15 cellular contexts compared by ENCODE assay signal in genomic region chr13:40600145-40600751, GRCh38.
A peak's percentile ranks its signal among the peaks of the same experiment; 100 is the strongest.
DNase-seq lines count a peak whose midpoint lies in the region; ATAC-seq and TF ChIP-seq lines count a peak whose summit lies in the region.
"Had no signal": no experiment of that assay in that cellular context is flagged by ENCODE, and none has a peak within 500 bp of the region (broad histone marks: within the 10 kb centered on the region; RNA-seq: fewer than 3 reads in every experiment).

No MANE protein-coding gene starts in this region.

- no peaks in the 10 kb centered on the region for H3K27me3 ChIP-seq in neuronal stem cell (ENCODE audit: control insufficient read depth in 3 of 3, insufficient read depth in 3 of 3, low read depth in 1 of 3, low read length in 3 of 3)
- H3K27me3 ChIP-seq: Peyer's patch had no signal

- H3K4me3 ChIP-seq in neuronal stem cell (ENCODE audit: low read length in 2 of 2) (no peak overlapping the region), foreskin fibroblast (ENCODE audit: low read depth in 1 of 2, low read length in 2 of 2) (no peak overlapping the region)
- H3K4me3 ChIP-seq: Peyer's patch had no signal

- no peak for TF ChIP-seq CTCF in foreskin fibroblast (IDR thresholded peaks at IDR 0.05; ENCODE audit: low read depth, low read length)

- no peak overlapping the region for H2BK15ac ChIP-seq in neuronal stem cell (ENCODE audit: low read length)

- no peaks in the 10 kb centered on the region for H3K27me3 Mint-ChIP-seq in activated naive CD4-positive, alpha-beta T cell treated with anti-CD3 and anti-CD28 coated beads for 36 hours (ENCODE audit: low read depth)
- H3K27me3 Mint-ChIP-seq in T-cell = no peaks in the 10 kb centered on the region
- no peaks in the 10 kb centered on the region for H3K27me3 Mint-ChIP-seq in activated naive CD8-positive, alpha-beta T cell treated with anti-CD3 and anti-CD28 coated beads, Interleukin-2, amount 50 U/mL, for 24 hours
- H3K27me3 Mint-ChIP-seq in stimulated activated memory B cell treated with anti-CD40 and anti-IgM and Interleukin-4, amounts not matched to agents 10 μg/mL and 1 μg/mL and 100 μg/mL, for 72 hours = no peaks in the 10 kb centered on the region
- H3K27me3 Mint-ChIP-seq: natural killer cell treated with Interleukin-12 subunit alpha and Interleukin-12 subunit beta and Interleukin-15 and Interleukin-18, amount 100 ng/mL, for 72 hours had no signal

- H3K36me3 ChIP-seq in neuronal stem cell (replicated peaks in 1 of 2; ENCODE audit: control insufficient read depth in 2 of 2, insufficient read depth in 2 of 2, low read length in 2 of 2) = no peaks in the 10 kb centered on the region
- H3K36me3 ChIP-seq: Peyer's patch had no signal

- ATAC-seq in T-cell (replicated peaks in 1 of 4) (peak; percentile 67 to 71 (median 68)), GM19035 (IDR thresholded peaks at IDR 0.05; ENCODE audit: unreplicated experiment) (no peak)
- peak; percentile 90 for ATAC-seq in activated naive CD8-positive, alpha-beta T cell treated with anti-CD3 and anti-CD28 coated beads, Interleukin-2, amount 50 U/mL, for 24 hours
- no peak for ATAC-seq in stimulated activated memory B cell treated with anti-CD40 and anti-IgM and Interleukin-4, amounts not matched to agents 10 μg/mL and 1 μg/mL and 100 μg/mL, for 72 hours
- ATAC-seq: natural killer cell treated with Interleukin-12 subunit alpha and Interleukin-12 subunit beta and Interleukin-15 and Interleukin-18, amount 100 ng/mL, for 72 hours had no signal

- no peaks in the 10 kb centered on the region for H3K9me3 Mint-ChIP-seq in activated naive CD4-positive, alpha-beta T cell treated with anti-CD3 and anti-CD28 coated beads for 36 hours
- H3K9me3 Mint-ChIP-seq in T-cell = no peaks in the 10 kb centered on the region
- no peaks in the 10 kb centered on the region for H3K9me3 Mint-ChIP-seq in activated naive CD8-positive, alpha-beta T cell treated with anti-CD3 and anti-CD28 coated beads, Interleukin-2, amount 50 U/mL, for 24 hours
- H3K9me3 Mint-ChIP-seq in stimulated activated memory B cell treated with anti-CD40 and anti-IgM and Interleukin-4, amounts not matched to agents 10 μg/mL and 1 μg/mL and 100 μg/mL, for 72 hours = no peaks in the 10 kb centered on the region
- H3K9me3 Mint-ChIP-seq: natural killer cell treated with Interleukin-12 subunit alpha and Interleukin-12 subunit beta and Interleukin-15 and Interleukin-18, amount 100 ng/mL, for 72 hours had no signal

- no peak overlapping the region for H3K4ac ChIP-seq in neuronal stem cell (ENCODE audit: low read length)

- no peak overlapping the region for H2BK120ac ChIP-seq in neuronal stem cell (ENCODE audit: low read depth, low read length)

- no peak overlapping the region for H4K91ac ChIP-seq in neuronal stem cell (ENCODE audit: low read depth, low read length, poor library complexity)

- H3K23ac ChIP-seq in neuronal stem cell (ENCODE audit: low read depth, low read length, poor library complexity) = no peak overlapping the region

- no peaks in the 10 kb centered on the region for H3K79me1 ChIP-seq in neuronal stem cell (ENCODE audit: low read depth, low read length)

- peak; percentile 76 for DNase-seq in activated naive CD4-positive, alpha-beta T cell treated with anti-CD3 and anti-CD28 coated beads for 36 hours
- no peak for DNase-seq in activated naive CD4-positive, alpha-beta T cell treated with Interleukin-2 at 50 U/mL for 16 hours
- DNase-seq in T-cell (peak in 19 of 34 experiments; percentile 12 to 49 (median 25)), neuronal stem cell (ENCODE audit: low spot score) (no peak), foreskin fibroblast (no peak)
- peak; percentile 46 for DNase-seq in activated naive CD8-positive, alpha-beta T cell treated with anti-CD3 and anti-CD28 coated beads, Interleukin-2, amount 50 U/mL, for 24 hours
- DNase-seq: amygdala, GOT3, NCI-H2029, NCI-H526 treated with DMSO at 0.1 percent for 48 hours, Peyer's patch, SW 1271 had no signal

- CTCF ChIA-PET in activated naive CD4-positive, alpha-beta T cell treated with anti-CD3 and anti-CD28 coated beads for 36 hours (lab: Charles Lee) = interaction anchor here (0.7 kb wide), 1 partner anchor 16 kb away, joined by 3 read pairs; no protein-coding TSS in a partner anchor
- CTCF ChIA-PET in T-cell (lab: Charles Lee) = interaction anchor here (0.6 kb wide), 2 partner anchors 38 to 821 kb away, joined by 3 to 7 read pairs; no protein-coding TSS in a partner anchor

- H3K9ac ChIP-seq in neuronal stem cell (ENCODE audit: low read depth, low read length, poor library complexity) = no peak overlapping the region

- H3K36me3 Mint-ChIP-seq in activated naive CD4-positive, alpha-beta T cell treated with anti-CD3 and anti-CD28 coated beads for 36 hours (ENCODE audit: low read depth) = no peaks in the 10 kb centered on the region
- peaks cover 7% of the 10 kb centered on the region for H3K36me3 Mint-ChIP-seq in T-cell
- H3K36me3 Mint-ChIP-seq in activated naive CD8-positive, alpha-beta T cell treated with anti-CD3 and anti-CD28 coated beads, Interleukin-2, amount 50 U/mL, for 24 hours (ENCODE audit: low read depth) = peaks cover 6% of the 10 kb centered on the region
- no peaks in the 10 kb centered on the region for H3K36me3 Mint-ChIP-seq in stimulated activated memory B cell treated with anti-CD40 and anti-IgM and Interleukin-4, amounts not matched to agents 10 μg/mL and 1 μg/mL and 100 μg/mL, for 72 hours
- H3K36me3 Mint-ChIP-seq: natural killer cell treated with Interleukin-12 subunit alpha and Interleukin-12 subunit beta and Interleukin-15 and Interleukin-18, amount 100 ng/mL, for 72 hours had no signal

- no CpG with 5 or more reads among the region's 5 CpGs for WGBS in neuronal stem cell (ENCODE audit: extremely low coverage in 2 of 2, insufficient read length in 2 of 2, insufficient replicate concordance in 1 of 2), 2 donors

- H3K27ac ChIP-seq in neuronal stem cell (replicated peaks; ENCODE audit: low read length) = no peak overlapping the region
- H3K27ac ChIP-seq: Peyer's patch had no signal

- POLR2A ChIA-PET in T-cell (lab: Charles Lee) = interaction anchor here in 1 of 2 donors (0.6 kb wide), 1 partner anchor 14 kb away, joined by 3 read pairs; no protein-coding TSS in a partner anchor

- no peak overlapping the region for H2BK5ac ChIP-seq in neuronal stem cell (ENCODE audit: low read length)

- H3K18ac ChIP-seq in neuronal stem cell (ENCODE audit: low read length) = no peak overlapping the region

- H2AK5ac ChIP-seq in neuronal stem cell (ENCODE audit: low read depth, low read length) = no peak overlapping the region

- H4K8ac ChIP-seq in neuronal stem cell (ENCODE audit: low read depth, low read length) = no peak overlapping the region

- H3K9me3 ChIP-seq in neuronal stem cell (replicated peaks in 1 of 2; ENCODE audit: control insufficient read depth in 2 of 2, insufficient read depth in 1 of 2, low read depth in 1 of 2, low read length in 2 of 2) = peaks cover 0 to 4% of the 10 kb centered on the region in 2 donors
- H3K9me3 ChIP-seq: Peyer's patch had no signal

- intact Hi-C loops in activated naive CD4-positive, alpha-beta T cell treated with anti-CD3 and anti-CD28 coated beads for 36 hours (cut with micrococcal nuclease) = loop anchor here (1.0 to 5.0 kb wide), 5 partner anchors 13 to 407 kb away; no protein-coding TSS in a partner anchor

- H3K4me2 ChIP-seq in neuronal stem cell (ENCODE audit: insufficient read depth, low read length, poor library complexity, severe bottlenecking) = no peak overlapping the region

- no peak overlapping the region for H2BK12ac ChIP-seq in neuronal stem cell (ENCODE audit: low read length)

- H3K27ac Mint-ChIP-seq in activated naive CD4-positive, alpha-beta T cell treated with anti-CD3 and anti-CD28 coated beads for 36 hours = peak overlapping the region; percentile 93
- H3K27ac Mint-ChIP-seq in T-cell = peak overlapping the region; percentile 53 to 88
- peak overlapping the region; percentile 96 for H3K27ac Mint-ChIP-seq in activated naive CD8-positive, alpha-beta T cell treated with anti-CD3 and anti-CD28 coated beads, Interleukin-2, amount 50 U/mL, for 24 hours
- peak overlapping the region; percentile 69 for H3K27ac Mint-ChIP-seq in stimulated activated memory B cell treated with anti-CD40 and anti-IgM and Interleukin-4, amounts not matched to agents 10 μg/mL and 1 μg/mL and 100 μg/mL, for 72 hours

- no peak overlapping the region for H3K14ac ChIP-seq in neuronal stem cell (ENCODE audit: low read length)

- peaks cover 90% of the 10 kb centered on the region for H3K4me1 Mint-ChIP-seq in activated naive CD4-positive, alpha-beta T cell treated with anti-CD3 and anti-CD28 coated beads for 36 hours (ENCODE audit: low read depth)
- H3K4me1 Mint-ChIP-seq in T-cell = peaks cover 93 to 94% (median 94%) of the 10 kb centered on the region in 3 donors
- H3K4me1 Mint-ChIP-seq in activated naive CD8-positive, alpha-beta T cell treated with anti-CD3 and anti-CD28 coated beads, Interleukin-2, amount 50 U/mL, for 24 hours = peaks cover 96% of the 10 kb centered on the region
- H3K4me1 Mint-ChIP-seq in stimulated activated memory B cell treated with anti-CD40 and anti-IgM and Interleukin-4, amounts not matched to agents 10 μg/mL and 1 μg/mL and 100 μg/mL, for 72 hours = peaks cover 78% of the 10 kb centered on the region

- H3K4me3 Mint-ChIP-seq in activated naive CD4-positive, alpha-beta T cell treated with anti-CD3 and anti-CD28 coated beads for 36 hours = peak overlapping the region; percentile 53
- peak overlapping the region; percentile 18 to 68 (median 18) for H3K4me3 Mint-ChIP-seq in T-cell
- peak overlapping the region; percentile 76 for H3K4me3 Mint-ChIP-seq in activated naive CD8-positive, alpha-beta T cell treated with anti-CD3 and anti-CD28 coated beads, Interleukin-2, amount 50 U/mL, for 24 hours
- no peak overlapping the region for H3K4me3 Mint-ChIP-seq in stimulated activated memory B cell treated with anti-CD40 and anti-IgM and Interleukin-4, amounts not matched to agents 10 μg/mL and 1 μg/mL and 100 μg/mL, for 72 hours
- H3K4me3 Mint-ChIP-seq: natural killer cell treated with Interleukin-12 subunit alpha and Interleukin-12 subunit beta and Interleukin-15 and Interleukin-18, amount 100 ng/mL, for 72 hours had no signal

- peaks cover 0 to 2% of the 10 kb centered on the region in 2 donors for H3K4me1 ChIP-seq in neuronal stem cell (ENCODE audit: control insufficient read depth in 2 of 2, insufficient read depth in 1 of 2, low read depth in 1 of 2, low read length in 2 of 2)

- no peak overlapping the region for H2AFZ ChIP-seq in neuronal stem cell (ENCODE audit: low read length)

Comparison
In these comparisons a context has a peak if more than half of its experiments do, and no peak if none do; other contexts are left out.
1. DNase-seq: peak in activated naive CD4-positive, alpha-beta T cell treated with anti-CD3 and anti-CD28 coated beads for 36 hours (single experiment), T-cell (19 of 34) and activated naive CD8-positive, alpha-beta T cell treated with anti-CD3 and anti-CD28 coated beads, Interleukin-2, amount 50 U/mL, for 24 hours (single experiment); none in activated naive CD4-positive, alpha-beta T cell treated with Interleukin-2 at 50 U/mL for 16 hours (single experiment), neuronal stem cell (single experiment) and foreskin fibroblast (0 of 2).
2. ATAC-seq: peak in T-cell (4 of 4) and activated naive CD8-positive, alpha-beta T cell treated with anti-CD3 and anti-CD28 coated beads, Interleukin-2, amount 50 U/mL, for 24 hours (single experiment); none in stimulated activated memory B cell treated with anti-CD40 and anti-IgM and Interleukin-4, amounts not matched to agents 10 μg/mL and 1 μg/mL and 100 μg/mL, for 72 hours (single experiment) and GM19035 (single experiment).
3. Peak in every context shown above with its lines, with median percentiles within 50 percentile points of each other: H3K27ac Mint-ChIP-seq.